ENCODE assay signal across 8 cellular contexts in the genomic region with DNA sequence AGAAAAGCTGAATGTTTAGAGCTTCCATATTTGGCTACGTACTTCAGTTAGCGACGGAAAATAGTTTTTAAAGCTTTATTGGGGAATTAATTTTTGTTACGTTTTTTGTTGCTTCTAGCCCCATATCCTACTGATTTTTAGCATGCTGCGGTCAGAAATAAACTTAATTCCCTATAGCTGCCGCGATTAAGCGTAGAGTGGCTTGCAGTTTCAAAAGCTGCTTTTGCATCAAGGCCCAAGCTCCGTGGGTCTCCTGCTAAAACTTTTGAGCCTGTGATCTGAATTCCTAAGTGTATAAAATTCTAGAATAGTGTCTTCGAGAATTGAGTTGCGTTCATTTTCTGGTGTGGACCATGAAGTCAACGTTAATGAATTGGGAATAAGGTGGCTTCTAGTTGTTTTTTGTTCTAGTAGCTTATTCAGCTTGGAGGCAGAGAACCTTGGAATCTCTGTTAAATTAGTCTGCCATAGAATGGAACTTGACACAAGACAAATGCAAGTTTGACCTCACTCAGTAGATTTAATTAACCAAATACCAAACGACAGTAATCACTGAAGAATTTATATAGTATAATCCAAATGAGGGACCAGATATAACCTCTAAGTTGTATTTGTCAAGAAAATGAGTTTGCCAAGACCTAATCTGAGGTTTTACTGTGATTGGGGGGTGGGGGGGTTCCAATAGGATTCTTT. TPM values are rescaled to one million over a fixed set of nuclear protein-coding genes. Genes with fewer than 3 reads are reported as not detected.
DNase-seq lines count a peak whose midpoint lies in the region; ATAC-seq and TF ChIP-seq lines count a peak whose summit lies in the region.

No MANE protein-coding gene starts in this region.

- no peak for ATAC-seq in esophagus mucosa

- no peaks in the 10 kb centered on the region for H3K27me3 ChIP-seq in Karpas-422 (ENCODE audit: low read length)
- no peaks in the 10 kb centered on the region for H3K27me3 ChIP-seq in muscle layer of duodenum (ENCODE audit: low read depth, low read length)

- no peaks in the 10 kb centered on the region for H3K9me2 ChIP-seq in Karpas-422 (replicated peaks; ENCODE audit: insufficient read depth, low read length)

- POLR2A ChIA-PET in AG04449 (lab: Yijun Ruan, JAX): interaction anchor here (0.6 to 6.2 kb wide), 6 partner anchors 9 to 97 kb away, joined by 3 to 74 read pairs (median 3); no protein-coding TSS in a partner anchor

- H3K9ac ChIP-seq in Karpas-422 (ENCODE audit: low read length): peak overlapping the region; percentile 93

- H3K4me3 ChIP-seq in AG04449 (ENCODE audit: low read depth, low read length): peak overlapping the region; percentile 97
- H3K4me3 ChIP-seq in Karpas-422 (ENCODE audit: low read length): peak overlapping the region; percentile 97
- H3K4me3 ChIP-seq in choroid plexus epithelial cell (ENCODE audit: low read depth, low read length): peak overlapping the region; percentile 94
- peak overlapping the region; percentile 69 to 97 for H3K4me3 ChIP-seq in muscle layer of duodenum (ENCODE audit: low read depth in 1 of 2, low read length in 2 of 2)

- DNase-seq in AG04449 (ENCODE audit: low read depth, low spot score) (no peak), Karpas-422 (no peak), choroid plexus epithelial cell (ENCODE audit: low read depth) (no peak), NCI-H2081 (lab: John Stamatoyannopoulos, UW) (no peak), T1000 (lab: John Stamatoyannopoulos, UW) (no peak)
- DNase-seq in stimulated activated CD4-positive, alpha-beta T cell treated with anti-CD3 and anti-CD28 coated beads, Interleukin-2, amount 100 ng/mL, for 24 hours: no peak

- H3K27ac ChIP-seq in Karpas-422 (ENCODE audit: low read length): peak overlapping the region; percentile 57; the same call in 1 of the 2 replicates
- H3K27ac ChIP-seq in muscle layer of duodenum (ENCODE audit: low read length): peak overlapping the region; percentile 93

- TF ChIP-seq CTCF in AG04449 (IDR thresholded peaks at IDR 0.05; ENCODE audit: insufficient read depth, low read length, missing control alignments) (no peak), choroid plexus epithelial cell (conservative IDR thresholded peaks at IDR 0.05; ENCODE audit: low read depth, low read length) (no peak)

- H3K4me2 ChIP-seq in Karpas-422 (ENCODE audit: low read depth, low read length, poor library complexity, severe bottlenecking): peak overlapping the region; percentile 100

- CTCF ChIA-PET in AG04449 (lab: Yijun Ruan, JAX): interaction anchor here (1.1 to 1.8 kb wide), 3 partner anchors 11 to 103 kb away, joined by 3 to 5 read pairs (median 4); no protein-coding TSS in a partner anchor

- no peak overlapping the region for H2AFZ ChIP-seq in Karpas-422 (ENCODE audit: low read length)

- H3K36me3 ChIP-seq in Karpas-422 (ENCODE audit: insufficient read depth, low read length) (peaks cover 12% of the 10 kb centered on the region; the same call in 1 of the 2 replicates), muscle layer of duodenum (ENCODE audit: control insufficient read depth in 1 of 2, insufficient read depth in 2 of 2, low read length in 2 of 2) (peaks cover 0 to 22% of the 10 kb centered on the region in 2 donors)

- H4K20me1 ChIP-seq in Karpas-422 (ENCODE audit: insufficient read depth, low read depth, low read length): peaks cover 31% of the 10 kb centered on the region

- H3K9me3 ChIP-seq in Karpas-422 (ENCODE audit: low read length): no peaks in the 10 kb centered on the region
- no peaks in the 10 kb centered on the region for H3K9me3 ChIP-seq in muscle layer of duodenum (ENCODE audit: control insufficient read depth in 1 of 2, low read length in 2 of 2)

- peaks cover 60% of the 10 kb centered on the region for H3K79me2 ChIP-seq in Karpas-422 (ENCODE audit: low read length)

- peaks cover 31% of the 10 kb centered on the region for H3K4me1 ChIP-seq in Karpas-422 (ENCODE audit: low read length)
- H3K4me1 ChIP-seq in muscle layer of duodenum (ENCODE audit: control insufficient read depth in 1 of 2, insufficient read depth in 2 of 2, low read length in 2 of 2): peaks cover 11 to 26% of the 10 kb centered on the region in 2 donors

RNA-seq across cellular contexts. Expression of gene CALU, which starts 1.0 kb away (rescaled TPM):
- total RNA-seq in Karpas-422 (2014; rRNA removed; shearing (Covaris generic); ENCODE audit: low replicate concordance): 33.3 and 42.1 TPM in 2 replicates
- 21.4 TPM for total RNA-seq in esophagus mucosa

RNA-seq across cellular contexts. Expression of gene OPN1SW, which starts 35.5 kb away (rescaled TPM):
- total RNA-seq in Karpas-422 (2014; rRNA removed; shearing (Covaris generic); ENCODE audit: low replicate concordance): not detected in 2 replicates
- not detected for total RNA-seq in esophagus mucosa

RNA-seq across cellular contexts. Expression of gene CCDC136, which starts 51.6 kb away (rescaled TPM):
- 25.9 and 32.5 TPM in 2 replicates for total RNA-seq in Karpas-422 (2014; rRNA removed; shearing (Covaris generic); ENCODE audit: low replicate concordance)
- total RNA-seq in esophagus mucosa: 0.76 TPM

Comparison
In these comparisons a context has a peak if more than half of its experiments do, and no peak if none do; other contexts are left out.
1. RNA of gene CCDC136, which starts 51.6 kb away (total RNA-seq): 25.9 to 32.5 TPM in Karpas-422; 0.76 TPM in esophagus mucosa (single experiment); every median in the first group is over 10 times any median in the second.
2. Peak in every context shown above with its lines, with median percentiles within 50 percentile points of each other: H3K4me3 ChIP-seq.